ENCODE assay signal across 21 cellular contexts in the genomic region with DNA sequence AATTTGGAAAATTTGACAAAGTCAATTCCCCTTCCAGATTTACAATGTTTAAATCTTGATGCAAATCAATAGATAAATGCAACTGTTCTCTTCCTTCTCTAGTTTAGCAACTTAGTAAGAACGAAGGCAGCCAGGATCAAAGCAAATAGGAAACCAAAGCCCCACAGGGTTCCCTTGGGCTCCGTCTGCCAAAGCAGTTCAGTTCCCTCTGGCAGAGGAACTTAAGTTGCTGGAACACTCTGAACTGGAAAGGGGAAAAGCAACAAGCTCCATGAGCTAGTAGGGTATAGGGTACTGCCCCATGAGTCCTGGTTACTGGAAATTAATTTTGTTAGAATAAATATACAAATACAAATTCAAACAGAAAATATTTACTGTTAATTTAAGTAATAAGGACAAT.
A peak's percentile ranks its signal among the peaks of the same experiment; 100 is the strongest.
DNase-seq lines count a peak whose midpoint lies in the region; ATAC-seq, FAIRE-seq and TF ChIP-seq lines count a peak whose summit lies in the region.
"Had no signal": no experiment of that assay in that cellular context is flagged by ENCODE, and none has a peak within 500 bp of the region (broad histone marks: within the 10 kb centered on the region; RNA-seq: fewer than 3 reads in every experiment).

No MANE protein-coding gene starts in this region.

- DNase-seq in breast epithelium (ENCODE audit: low spot score in 2 of 2), result no peak
- no peak for DNase-seq in mammary epithelial cell
- DNase-seq in heart left ventricle, result peak in 1 of 5 donors; percentile 44
- DNase-seq in psoas muscle, result peak in 1 of 2 donors; percentile 52
- no peak for DNase-seq in upper lobe of right lung
- no peak for DNase-seq in D721Med (ENCODE audit: insufficient read length, low spot score)
- no peak for DNase-seq in BE2C
- no peak for DNase-seq in stimulated activated CD4-positive, alpha-beta T cell treated with anti-CD3 and anti-CD28 coated beads, Interleukin-4, amount 100 ng/mL, for 24 hours
- DNase-seq: 8988T, C1 segment of cervical spinal cord, DMS 273 treated with DMSO at 0.1 percent for 48 hours, HFFc6, NCI-H1048, NCI-H1436 treated with DMSO at 0.1 percent for 48 hours, NCI-H2029 treated with DMSO at 0.1 percent for 48 hours, NCI-H82, SHP77 had no signal

- H3K79me2 ChIP-seq in mammary epithelial cell (ENCODE audit: insufficient read depth, low read length), result no peaks in the 10 kb centered on the region

- H3K4me3 ChIP-seq in breast epithelium, result no peak overlapping the region
- no peak overlapping the region for H3K4me3 ChIP-seq in mammary epithelial cell (replicated peaks in 1 of 3; ENCODE audit: insufficient read depth in 1 of 3, low read depth in 2 of 3, low read length in 3 of 3)
- no peak overlapping the region for H3K4me3 ChIP-seq in heart left ventricle
- peak overlapping the region; percentile 50 for H3K4me3 ChIP-seq in psoas muscle
- H3K4me3 ChIP-seq in upper lobe of right lung, result no peak overlapping the region
- H3K4me3 ChIP-seq in BE2C (ENCODE audit: low read depth, low read length), result no peak overlapping the region

- TF ChIP-seq POLR2A in breast epithelium (IDR thresholded peaks at IDR 0.05) (no peak), heart left ventricle (IDR thresholded peaks at IDR 0.05) (no peak)

- H3K9me3 ChIP-seq in breast epithelium, result no peaks in the 10 kb centered on the region
- H3K9me3 ChIP-seq in mammary epithelial cell (replicated peaks; ENCODE audit: insufficient read depth, low read length), result no peaks in the 10 kb centered on the region
- H3K9me3 ChIP-seq in heart left ventricle, result no peaks in the 10 kb centered on the region
- H3K9me3 ChIP-seq in psoas muscle, result no peaks in the 10 kb centered on the region
- no peaks in the 10 kb centered on the region for H3K9me3 ChIP-seq in upper lobe of right lung
- H3K9me3 ChIP-seq in BE2C, result no peaks in the 10 kb centered on the region

- no peak overlapping the region for H3K9ac ChIP-seq in mammary epithelial cell (ENCODE audit: insufficient read depth, low read length)
- H3K9ac ChIP-seq: KMS-11 had no signal

- H3K4me1 ChIP-seq in breast epithelium, result peaks cover 0 to 3% of the 10 kb centered on the region in 2 donors
- no peaks in the 10 kb centered on the region for H3K4me1 ChIP-seq in mammary epithelial cell (ENCODE audit: insufficient read depth, low read length)
- peaks cover 0 to 77% (median 46%) of the 10 kb centered on the region in 12 donors for H3K4me1 ChIP-seq in heart left ventricle
- peaks cover 59% of the 10 kb centered on the region for H3K4me1 ChIP-seq in psoas muscle
- H3K4me1 ChIP-seq in upper lobe of right lung, result peaks cover 14% of the 10 kb centered on the region
- H3K4me1 ChIP-seq in BE2C, result peaks cover 11% of the 10 kb centered on the region

- dilution Hi-C loops in mammary epithelial cell (cut with HindIII; ENCODE audit: low sequenced_read_pairs), result loop anchor here (5.0 kb wide), 1 partner anchor 185 kb away; no protein-coding TSS in a partner anchor

- no peaks in the 10 kb centered on the region for H4K20me1 ChIP-seq in mammary epithelial cell (ENCODE audit: insufficient read depth, low read length)

- ATAC-seq in heart left ventricle (peak; percentile 64 to 77 (median 69)), psoas muscle (peak; percentile 50 to 74 (median 59)), upper lobe of right lung (peak; percentile 59)
- ATAC-seq: Panc1, SK-N-SH treated with all-trans-retinoic acid at 6 μM for 48 hours had no signal

- H3K36me3 ChIP-seq in breast epithelium (no peaks in the 10 kb centered on the region), mammary epithelial cell (ENCODE audit: insufficient read depth, low read length) (no peaks in the 10 kb centered on the region), heart left ventricle (no peaks in the 10 kb centered on the region), psoas muscle (ENCODE audit: insufficient read depth in 1 of 2, low read depth in 1 of 2) (no peaks in the 10 kb centered on the region), upper lobe of right lung (no peaks in the 10 kb centered on the region), BE2C (no peaks in the 10 kb centered on the region)

- intact Hi-C loops in breast epithelium (cut with DNase I; ENCODE audit: low total_unique reads), result no loop called here
- intact Hi-C loops in mammary epithelial cell (cut with micrococcal nuclease), result no loop called here
- intact Hi-C loops in heart left ventricle (cut with DNase I), result loop anchor here in 2 of 10 donors (5.0 kb wide), 2 partner anchors 40 to 130 kb away; partner anchors contain the start of gene FAM168A (in 1 of the 2)
- intact Hi-C loops in psoas muscle (cut with DNase I), result no loop called here
- intact Hi-C loops in upper lobe of right lung (cut with DNase I), result no loop called here

- 93% methylated on average over 2 of the region's 2 CpGs for WGBS in mammary epithelial cell (ENCODE audit: low coverage, missing lambda C conversion rate)
- 26 to 59% (median 29%) methylated on average over 2 of the region's 2 CpGs for WGBS in heart left ventricle, 4 donors
- 2 to 8% (median 2%) methylated on average over 2 of the region's 2 CpGs for WGBS in psoas muscle, 3 donors

- TF ChIP-seq CTCF in breast epithelium (IDR thresholded peaks at IDR 0.05), result no peak
- no peak for TF ChIP-seq CTCF in mammary epithelial cell (conservative IDR thresholded peaks at IDR 0.05 in 1 of 2, IDR thresholded peaks at IDR 0.05 in 1 of 2; ENCODE audit: extremely low read depth in 1 of 2, insufficient read depth in 1 of 2, low read depth in 1 of 2, low read length in 2 of 2)
- no peak for TF ChIP-seq CTCF in heart left ventricle (IDR thresholded peaks at IDR 0.05)
- no peak for TF ChIP-seq CTCF in psoas muscle (IDR thresholded peaks at IDR 0.05)
- no peak for TF ChIP-seq CTCF in upper lobe of right lung (IDR thresholded peaks at IDR 0.05)
- TF ChIP-seq CTCF in D721Med (IDR thresholded peaks at IDR 0.05; ENCODE audit: insufficient read depth, missing control alignments), result no peak
- TF ChIP-seq CTCF in BE2C (IDR thresholded peaks at IDR 0.05; ENCODE audit: low read depth, low read length), result no peak

- CTCF ChIA-PET in mammary epithelial cell (lab: Charles Lee; ENCODE audit: low non-redundant PET), result no interaction called here

- no peak for FAIRE-seq in D721Med (lab: Jason Lieb, UNC)
- FAIRE-seq: H54 had no signal

- H3K27me3 ChIP-seq in breast epithelium, result no peaks in the 10 kb centered on the region
- no peaks in the 10 kb centered on the region for H3K27me3 ChIP-seq in mammary epithelial cell (ENCODE audit: insufficient read depth, low read length)
- no peaks in the 10 kb centered on the region for H3K27me3 ChIP-seq in heart left ventricle
- no peaks in the 10 kb centered on the region for H3K27me3 ChIP-seq in psoas muscle (ENCODE audit: insufficient read depth in 3 of 3, low read length in 2 of 3)
- H3K27me3 ChIP-seq in upper lobe of right lung, result no peaks in the 10 kb centered on the region
- no peaks in the 10 kb centered on the region for H3K27me3 ChIP-seq in BE2C

- H3K27ac ChIP-seq in breast epithelium, result peak overlapping the region; percentile 34 to 39
- H3K27ac ChIP-seq in mammary epithelial cell (ENCODE audit: insufficient read depth, low read depth, low read length), result no peak overlapping the region
- H3K27ac ChIP-seq in heart left ventricle, result peak overlapping the region in 10 of 12 donors; percentile 16 to 64 (median 50)
- peak overlapping the region; percentile 81 for H3K27ac ChIP-seq in psoas muscle
- no peak overlapping the region for H3K27ac ChIP-seq in upper lobe of right lung
- H3K27ac ChIP-seq: KMS-11 had no signal

- no TSS peak for BruUV-seq in mammary epithelial cell (replicated peaks; lab: Mats Ljungman, UMichigan)

- H2AFZ ChIP-seq in mammary epithelial cell (ENCODE audit: low read depth, low read length), result no peak overlapping the region

- no peak overlapping the region for H3K4me2 ChIP-seq in mammary epithelial cell (ENCODE audit: insufficient read depth, low read depth, low read length)
- H3K4me2 ChIP-seq: KMS-11 had no signal

- in situ Hi-C loops in mammary epithelial cell (cut with MboI; ENCODE audit: low sequenced_read_pairs in 2 of 2), result no loop called here

Comparison
In these comparisons a context has a peak if more than half of its experiments do, and no peak if none do; other contexts are left out.
1. H3K27ac ChIP-seq: peak in breast epithelium (2 of 2), heart left ventricle (10 of 12) and psoas muscle (single experiment); none in mammary epithelial cell (single experiment) and upper lobe of right lung (single experiment).
2. Peak in every context shown above with its lines, with median percentiles within 50 percentile points of each other: ATAC-seq.